In the genomic region with DNA sequence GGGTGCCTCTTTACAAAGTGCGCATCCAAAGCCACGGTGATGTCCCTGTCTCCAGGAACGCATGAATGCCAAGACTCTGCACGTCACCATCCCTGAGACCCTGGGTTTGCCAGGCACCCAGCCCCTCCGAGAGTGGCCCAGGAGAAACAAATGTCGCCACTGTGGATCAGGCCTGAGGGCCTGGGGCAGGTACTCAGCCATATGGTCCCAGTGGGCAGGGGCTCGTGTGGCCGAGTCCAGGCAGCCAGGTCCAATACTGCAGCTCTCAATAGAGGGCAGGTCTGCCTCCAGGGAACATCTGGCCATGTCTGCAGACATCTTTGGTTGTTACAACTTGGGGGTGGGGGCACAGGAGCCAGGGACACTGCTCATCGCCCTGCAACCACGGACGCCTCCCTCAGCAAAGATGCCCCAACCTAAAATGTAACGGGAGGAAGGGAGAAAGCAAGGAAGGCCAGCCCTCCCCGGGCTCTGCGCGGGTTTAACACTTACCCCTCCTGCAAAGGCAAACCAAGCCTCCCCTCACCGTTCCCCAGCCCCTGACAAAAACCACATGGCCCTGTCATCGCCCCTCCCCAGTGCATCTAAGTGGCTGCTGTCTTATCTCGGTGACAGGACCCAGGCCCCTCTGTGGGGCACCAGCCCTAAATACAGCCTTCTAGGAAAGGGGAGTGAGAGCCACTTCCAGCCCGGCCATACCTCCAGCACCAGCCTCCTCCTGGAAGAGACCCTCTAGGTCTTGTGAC, we compare ENCODE assay signal across 23 cellular contexts. TPM values are rescaled to one million over a fixed set of nuclear protein-coding genes. Genes with fewer than 3 reads are reported as not detected.
A peak's percentile ranks its signal among the peaks of the same experiment; 100 is the strongest.
DNase-seq lines count a peak whose midpoint lies in the region; ATAC-seq, FAIRE-seq and TF ChIP-seq lines count a peak whose summit lies in the region.
"Had no signal": no experiment of that assay in that cellular context is flagged by ENCODE, and none has a peak within 500 bp of the region (broad histone marks: within the 10 kb centered on the region; RNA-seq: fewer than 3 reads in every experiment).

No MANE protein-coding gene starts in this region.

- no peaks in the 10 kb centered on the region; the same call in 2 of the 3 replicates for H3K79me2 ChIP-seq in K562 (ENCODE audit: control insufficient read depth, insufficient read depth, low read length)

- no peaks in the 10 kb centered on the region for H3K27me3 Mint-ChIP-seq in neural crest cell (ENCODE audit: low read depth)
- H3K27me3 Mint-ChIP-seq in WTC11 (ENCODE audit: low read depth) = no peaks in the 10 kb centered on the region; the same call in 1 of the 2 replicates

- no peaks in the 10 kb centered on the region for H3K27me3 ChIP-seq in H7 (ENCODE audit: control insufficient read depth, insufficient read depth, low read length)
- H3K27me3 ChIP-seq in K562 (ENCODE audit: control insufficient read depth in 2 of 2, insufficient read depth in 2 of 2, low read length in 2 of 2) = no peaks in the 10 kb centered on the region

- H3K36me3 Mint-ChIP-seq in neural crest cell (ENCODE audit: low read depth) (peaks cover 6% of the 10 kb centered on the region), WTC11 (peaks cover 3% of the 10 kb centered on the region; the same call in 1 of the 2 replicates)

- H3K4me2 ChIP-seq in K562 (ENCODE audit: insufficient read depth, low read length) = peak overlapping the region; percentile 50; the same call in 1 of the 2 replicates

- peak overlapping the region; percentile 51 for H3K4me3 Mint-ChIP-seq in neural crest cell
- no peak overlapping the region for H3K4me3 Mint-ChIP-seq in WTC11
- H3K4me3 Mint-ChIP-seq: activated CD8-positive, alpha-beta T cell treated with anti-CD3 and anti-CD28 coated beads for 36 hours; CD4-positive, alpha-beta T cell had no signal

- H3K4me3 ChIP-seq in H7 (ENCODE audit: insufficient read depth, low read depth, low read length) (no peak overlapping the region), K562 (no peak overlapping the region)
- H3K4me3 ChIP-seq: HAP-1 had no signal

- POLR2A ChIA-PET in K562 (lab: Yijun Ruan, JAX) (interaction anchor here (0.6 to 1.0 kb wide), 2 partner anchors 11 to 62 kb away, joined by 4 read pairs; a partner anchor contains a TSS), WTC11 (lab: Charles Lee) (no interaction called here)

- H3K4me1 ChIP-seq in K562 (replicated peaks in 1 of 2; ENCODE audit: control insufficient read depth in 2 of 2, insufficient read depth in 2 of 2, low read length in 2 of 2) = peaks cover 7 to 26% of the 10 kb centered on the region in 2 experiments
- H3K4me1 ChIP-seq: HAP-1 had no signal

- peaks cover 2% of the 10 kb centered on the region for H3K9me3 Mint-ChIP-seq in neural crest cell
- peaks cover 4% of the 10 kb centered on the region for H3K9me3 Mint-ChIP-seq in WTC11
- H3K9me3 Mint-ChIP-seq: activated CD8-positive, alpha-beta T cell treated with anti-CD3 and anti-CD28 coated beads for 36 hours had no signal

- TF ChIP-seq RAD21 in K562 (CRISPR knock-in tag; conservative IDR thresholded peaks at IDR 0.05 in 1 of 2, IDR thresholded peaks at IDR 0.05 in 1 of 2) = no peak

- peak; percentile 15 for FAIRE-seq in K562 (lab: Jason Lieb, UNC)
- FAIRE-seq: G401.6 had no signal

- peak overlapping the region; percentile 17 to 75; a peak in 3 of 4 replicates for H3K9ac ChIP-seq in K562 (ENCODE audit: insufficient read depth in 1 of 2, low read depth in 2 of 2, low read length in 2 of 2)

- in situ Hi-C loops in K562 (cut with MboI) = no loop called here

- peak; percentile 68 for DNase-seq in H7
- peak; percentile 26 to 63 (median 48) for DNase-seq in K562 (ENCODE audit: extremely low read depth in 1 of 4, low spot score in 3 of 4)
- DNase-seq in iPS-NIHi7 (ENCODE audit: extremely low spot score) = peak; percentile 39
- no peak for DNase-seq in neural crest cell (ENCODE audit: low read depth, low spot score)
- DNase-seq in activated CD4-positive, CD25-positive, alpha-beta regulatory T cell treated with anti-CD3 and anti-CD28 coated beads, Interleukin-2, amount 50 U/mL, for 72 hours = no peak
- no peak for DNase-seq in HCEC 1CT
- DNase-seq in globus pallidus (ENCODE audit: low spot score) = no peak
- no peak for DNase-seq in WTC11 (ENCODE audit: low spot score)
- DNase-seq: activated CD4-positive, CD25-positive, alpha-beta regulatory T cell; activated CD8-positive, alpha-beta T cell treated with anti-CD3 and anti-CD28 coated beads for 36 hours; activated T-cell treated with anti-CD3 and anti-CD28 coated beads for 4 hours; CD4-positive, alpha-beta T cell; cortex of kidney; KBM-7; NCI-H1436; NCI-H510A; T-helper 9 cell had no signal

- peaks cover 4% of the 10 kb centered on the region; the same call in 1 of the 2 replicates for H4K20me1 ChIP-seq in K562 (replicated peaks; ENCODE audit: control insufficient read depth, insufficient read depth, low read length)

- H3K27ac ChIP-seq in K562 (ENCODE audit: extremely low read depth, low read depth, low read length) = no peak overlapping the region

- no peak overlapping the region for H3K27ac Mint-ChIP-seq in neural crest cell (ENCODE audit: unreplicated experiment)
- no peak overlapping the region for H3K27ac Mint-ChIP-seq in WTC11
- H3K27ac Mint-ChIP-seq: activated CD8-positive, alpha-beta T cell treated with anti-CD3 and anti-CD28 coated beads for 36 hours; CD4-positive, alpha-beta T cell had no signal

- CTCF ChIA-PET in K562 (lab: Yijun Ruan, JAX; ENCODE audit: low intra/inter-chr PET ratio) = no interaction called here
- CTCF ChIA-PET in WTC11 (lab: Charles Lee) = interaction anchor here (0.7 to 2.6 kb wide), 4 partner anchors 10 to 42 kb away, joined by 3 to 12 read pairs (median 4); a partner anchor contains a TSS

- peak; percentile 77 for ATAC-seq in K562
- ATAC-seq in WTC11 = no peak

- no peak for TF ChIP-seq POLR2A in K562 (conservative IDR thresholded peaks at IDR 0.05)

- H3K4me1 Mint-ChIP-seq in neural crest cell = no peaks in the 10 kb centered on the region
- peaks cover 11% of the 10 kb centered on the region for H3K4me1 Mint-ChIP-seq in WTC11

- intact Hi-C loops in K562 (cut with micrococcal nuclease) = no loop called here

- H3K9me3 ChIP-seq in K562 (replicated peaks; ENCODE audit: control insufficient read depth, insufficient read depth, low read depth, low read length) = no peaks in the 10 kb centered on the region
- H3K9me3 ChIP-seq: HAP-1 had no signal

- TF ChIP-seq CTCF in K562 (IDR thresholded peaks at IDR 0.05 in 2 of 3, conservative IDR thresholded peaks at IDR 0.05 in 1 of 3; ENCODE audit: insufficient read depth in 2 of 3, low read depth in 1 of 3, low read length in 3 of 3) (no peak), neural crest cell (conservative IDR thresholded peaks at IDR 0.05) (no peak), WTC11 (IDR thresholded peaks at IDR 0.05) (no peak)

- H2AFZ ChIP-seq in K562 (ENCODE audit: low read depth, low read length) = peak overlapping the region; percentile 49; the same call in 1 of the 2 replicates

- WGBS in K562 (ENCODE audit: insufficient coverage, low coverage, missing lambda C conversion rate) = 56% methylated on average over 19 of the region's 19 CpGs

- H3K36me3 ChIP-seq in H7 (replicated peaks; ENCODE audit: control insufficient read depth, insufficient read depth, low read length) = no peaks in the 10 kb centered on the region
- peaks cover 11% of the 10 kb centered on the region; the same call in 1 of the 3 replicates for H3K36me3 ChIP-seq in K562 (ENCODE audit: control insufficient read depth, insufficient read depth, low read length)

- no peaks in the 10 kb centered on the region for H3K9me1 ChIP-seq in K562 (ENCODE audit: control insufficient read depth, insufficient read depth, low read length)

- no peak for TF ChIP-seq EP300 in K562 (IDR thresholded peaks at IDR 0.05; ENCODE audit: low read length)

- no TSS peak for BruUV-seq in K562 (replicated peaks; lab: Mats Ljungman, UMichigan)

RNA-seq across cellular contexts. Expression of a gene that starts 10.3 kb away (rescaled TPM):
- total RNA-seq in H7 (2014; rRNA removed; shearing (Covaris generic)) = 0.14 TPM in 1 of 2 replicates, not detected in the other
- total RNA-seq in K562 (2011; cell fraction: chromatin; rRNA removed; ENCODE audit: low replicate concordance) = 2.8 and 9.8 TPM in 2 replicates
- total RNA-seq in K562 (2011; cell fraction: nucleolus; rRNA removed) = 1.0 and 1.3 TPM in 2 replicates
- 2.3 and 2.8 TPM in 2 replicates for total RNA-seq in K562 (2011; cell fraction: nucleoplasm; rRNA removed)
- 0.12 TPM in 1 of 2 replicates, not detected in the other for total RNA-seq in K562 (2014; rRNA removed)
- 0.26 and 0.33 TPM in 2 replicates for total RNA-seq in K562 (2014; rRNA removed; fragmentation: Illumina TruSeq; extraction: Trizol)
- total RNA-seq in K562 (2015; rRNA removed; fragmentation: Illumina TruSeq; extraction: Trizol) = 0.23 and 0.29 TPM in 2 replicates
- 0.16 and 0.25 TPM in 2 replicates for total RNA-seq in K562 (2021)
- 0.01 and 0.04 TPM in 2 replicates for polyA plus RNA-seq in K562 (2011; rRNA removed)
- not detected in 2 replicates for polyA plus RNA-seq in K562 (2011; cell fraction: cytosol; rRNA removed)
- polyA plus RNA-seq in K562 (2011; cell fraction: nucleus; rRNA removed) = 0.16 and 0.20 TPM in 2 replicates
- polyA plus RNA-seq in K562 (2012) = 0.03 TPM in 1 of 2 replicates, not detected in the other
- not detected in 2 replicates for polyA plus RNA-seq in K562 (2014; fragmentation: Illumina TruSeq; extraction: Trizol)
- polyA plus RNA-seq in K562 (2014; fragmentation: Nextera tagmentation; extraction: Ambion mirVana) = not detected
- 0.05 TPM in 1 of 2 replicates, not detected in the other for polyA plus RNA-seq in K562 (2014; rRNA removed)
- polyA minus RNA-seq in K562 (2011; rRNA and poly(A)+ RNA removed) = 0.81 and 0.99 TPM in 2 replicates
- polyA minus RNA-seq in K562 (2011; cell fraction: cytosol; rRNA and poly(A)+ RNA removed) = not detected in 2 replicates
- 0.94 and 1.6 TPM in 2 replicates for polyA minus RNA-seq in K562 (2011; cell fraction: nucleus; rRNA and poly(A)+ RNA removed)
- total RNA-seq in neural crest cell = 0.23 and 0.26 TPM in 2 replicates
- 0.23 to 0.31 TPM (median 0.27 TPM) in 3 replicates for total RNA-seq in WTC11 (2021)
- total RNA-seq: activated CD8-positive, alpha-beta T cell treated with anti-CD3 and anti-CD28 coated beads for 36 hours; CD4-positive, alpha-beta T cell; glomerular endothelial cell; RPMI7951 had no signal
- polyA plus RNA-seq: adipose tissue, AG04450 had no signal

RNA-seq across cellular contexts. Expression of a gene that starts 11.4 kb away (rescaled TPM):
- total RNA-seq in H7 (2014; rRNA removed; shearing (Covaris generic)) = 9.8 and 14.1 TPM in 2 replicates
- 6.8 and 17.5 TPM in 2 replicates for total RNA-seq in K562 (2011; cell fraction: chromatin; rRNA removed; ENCODE audit: low replicate concordance)
- total RNA-seq in K562 (2011; cell fraction: nucleolus; rRNA removed) = 12.3 and 13.3 TPM in 2 replicates
- 6.7 and 8.8 TPM in 2 replicates for total RNA-seq in K562 (2011; cell fraction: nucleoplasm; rRNA removed)
- total RNA-seq in K562 (2014; rRNA removed) (4.6 and 4.8 TPM in 2 replicates), K562 (2014; rRNA removed; fragmentation: Illumina TruSeq; extraction: Trizol) (0.25 and 0.48 TPM in 2 replicates), K562 (2015; rRNA removed; fragmentation: Illumina TruSeq; extraction: Trizol) (0.91 and 1.4 TPM in 2 replicates), K562 (2021) (8.1 and 8.6 TPM in 2 replicates), neural crest cell (12.2 and 13.8 TPM in 2 replicates), WTC11 (2021) (8.6 to 12.1 TPM (median 11.1 TPM) in 3 replicates)
- polyA plus RNA-seq in K562 (2011; rRNA removed) (2.4 and 2.7 TPM in 2 replicates), K562 (2014; fragmentation: Illumina TruSeq; extraction: Trizol) (1.4 and 2.2 TPM in 2 replicates), K562 (2014; fragmentation: Nextera tagmentation; extraction: Ambion mirVana) (under 1 TPM in 1 of 2 experiments, not detected in 1; 0.06 TPM), K562 (2014; rRNA removed) (4.2 and 5.4 TPM in 2 replicates)
- 3.6 and 9.7 TPM in 2 replicates for polyA plus RNA-seq in K562 (2011; cell fraction: cytosol; rRNA removed)
- polyA plus RNA-seq in K562 (2011; cell fraction: nucleus; rRNA removed) = 4.8 and 9.7 TPM in 2 replicates
- 2.4 and 5.2 TPM in 2 replicates for polyA plus RNA-seq in K562 (2012)
- 1.0 and 3.2 TPM in 2 replicates for polyA minus RNA-seq in K562 (2011; rRNA and poly(A)+ RNA removed)
- 2.8 and 4.6 TPM in 2 replicates for polyA minus RNA-seq in K562 (2011; cell fraction: cytosol; rRNA and poly(A)+ RNA removed)
- polyA minus RNA-seq in K562 (2011; cell fraction: nucleus; rRNA and poly(A)+ RNA removed) = 3.5 and 5.3 TPM in 2 replicates
- total RNA-seq: CD4-positive, alpha-beta T cell; RPMI7951 had no signal

Comparison
In these comparisons a context has a peak if more than half of its experiments do, and no peak if none do; other contexts are left out.
1. DNase-seq: peak in H7 (single experiment), K562 (4 of 4) and iPS-NIHi7 (single experiment); none in neural crest cell (single experiment), activated CD4-positive, CD25-positive, alpha-beta regulatory T cell treated with anti-CD3 and anti-CD28 coated beads, Interleukin-2, amount 50 U/mL, for 72 hours (single experiment), HCEC 1CT (single experiment), globus pallidus (single experiment) and WTC11 (single experiment).